8 cellular contexts compared by ENCODE assay signal in the genomic region with DNA sequence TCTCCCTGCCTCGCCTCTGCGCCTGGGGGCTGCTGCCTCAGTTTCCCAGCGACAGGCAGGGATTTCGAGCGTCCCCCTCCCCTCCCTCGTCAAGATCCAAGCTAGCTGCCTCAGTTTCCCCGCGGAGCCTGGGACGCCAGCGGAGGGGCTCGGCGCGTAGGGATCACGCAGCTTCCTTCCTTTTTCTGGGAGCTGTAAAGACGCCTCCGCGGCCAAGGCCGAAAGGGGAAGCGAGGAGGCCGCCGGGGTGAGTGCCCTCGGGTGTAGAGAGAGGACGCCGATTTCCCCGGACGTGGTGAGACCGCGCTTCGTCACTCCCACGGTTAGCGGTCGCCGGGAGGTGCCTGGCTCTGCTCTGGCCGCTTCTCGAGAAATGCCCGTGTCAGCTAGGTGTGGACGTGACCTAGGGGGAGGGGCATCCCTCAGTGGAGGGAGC. TPM values are rescaled to one million over a fixed set of nuclear protein-coding genes. Genes with fewer than 3 reads are reported as not detected.
DNase-seq lines count a peak whose midpoint lies in the region; ATAC-seq and TF ChIP-seq lines count a peak whose summit lies in the region.

No MANE protein-coding gene starts in this region.

- intact Hi-C loops in right lobe of liver (cut with DNase I), result loop anchor here in 1 of 2 donors (5.0 kb wide), 1 partner anchor 122 kb away; no protein-coding TSS in a partner anchor

- 0% methylated on average over 5 of the region's 37 CpGs for WGBS in right lobe of liver (ENCODE audit: insufficient coverage, low coverage, low lambda C conversion rate, missing lambda C conversion rate)

- H3K36me3 ChIP-seq in right lobe of liver, result peaks cover 0 to 11% (median 5%) of the 10 kb centered on the region in 4 donors

- ATAC-seq in GM18498 (IDR thresholded peaks at IDR 0.05; ENCODE audit: unreplicated experiment) (peak; percentile 50), HG03439 (IDR thresholded peaks at IDR 0.05; ENCODE audit: unreplicated experiment) (peak; percentile 41), right lobe of liver (peak; percentile 59 to 68 (median 66))

- H3K4me1 ChIP-seq in right lobe of liver, result peaks cover 0 to 14% (median 3%) of the 10 kb centered on the region in 4 donors

- H3K9me3 ChIP-seq in right lobe of liver, result no peaks in the 10 kb centered on the region

- TF ChIP-seq CTCF in cardiac fibroblast (IDR thresholded peaks at IDR 0.05; ENCODE audit: low read depth, low read length) (no peak), right lobe of liver (IDR thresholded peaks at IDR 0.05) (no peak)

- H3K27ac ChIP-seq in right lobe of liver, result peak overlapping the region; percentile 87 to 90 (median 89)

- no peak for TF ChIP-seq POLR2A in right lobe of liver (IDR thresholded peaks at IDR 0.05)

- peak overlapping the region; percentile 65 to 66 for H3K4me3 ChIP-seq in cardiac fibroblast (replicated peaks in 1 of 2; ENCODE audit: low read depth in 2 of 2, low read length in 2 of 2)
- H3K4me3 ChIP-seq in right lobe of liver, result peak overlapping the region; percentile 69 to 74 (median 71)

- peak; percentile 90 for DNase-seq in UCSD-AML1 (lab: John Stamatoyannopoulos, UW; ENCODE audit: unreplicated experiment)
- peak in 1 of 2 donors; percentile 55 for DNase-seq in cardiac fibroblast (ENCODE audit: low read depth in 2 of 2)
- peak; percentile 80 to 91 (median 89) for DNase-seq in right lobe of liver
- DNase-seq in stimulated activated CD8-positive, alpha-beta memory T cell treated with anti-CD3 and anti-CD28 coated beads, Interleukin-2, amount 100 ng/mL, for 48 hours (ENCODE audit: low read depth in 2 of 2), result peak; percentile 78 to 81
- no peak for DNase-seq in NCI-H2107 treated with DMSO at 0.1 percent for 48 hours (lab: John Stamatoyannopoulos, UW; ENCODE audit: unreplicated experiment)
- DNase-seq in SK-N-DZ (ENCODE audit: low spot score), result no peak

- no peaks in the 10 kb centered on the region for H3K27me3 ChIP-seq in right lobe of liver

RNA-seq across cellular contexts. Expression of gene ICAM1, which starts 0.7 kb away (rescaled TPM):
- 100 to 1,000 TPM in 1 of 6 experiments, 10 to 100 TPM in 4, 1 to 10 TPM in 1; 4.6 to 186 (median 38.5) TPM for total RNA-seq in right lobe of liver
- polyA plus RNA-seq in SK-N-DZ (2014; cell fraction: cytosol; rRNA removed), result 0.16 TPM in 1 of 2 replicates, not detected in the other
- polyA plus RNA-seq in SK-N-DZ (2014; cell fraction: nucleus; rRNA removed), result not detected in 2 replicates

RNA-seq across cellular contexts. Expression of gene ICAM4, which starts 16.6 kb away (rescaled TPM):
- total RNA-seq in right lobe of liver, result 1 to 10 TPM in 1 of 6 experiments, under 1 TPM in 2, not detected in 3; 0.62 to 1.6 (median 0.80) TPM
- not detected in 2 replicates for polyA plus RNA-seq in SK-N-DZ (2014; cell fraction: cytosol; rRNA removed)
- not detected in 2 replicates for polyA plus RNA-seq in SK-N-DZ (2014; cell fraction: nucleus; rRNA removed)

RNA-seq across cellular contexts. Expression of gene MRPL4, which starts 18.2 kb away (rescaled TPM):
- total RNA-seq in right lobe of liver, result 100 to 1,000 TPM in 1 of 6 experiments, 10 to 100 TPM in 5; 33.7 to 109 (median 38.2) TPM
- polyA plus RNA-seq in SK-N-DZ (2014; cell fraction: cytosol; rRNA removed), result 112 and 129 TPM in 2 replicates
- 104 and 119 TPM in 2 replicates for polyA plus RNA-seq in SK-N-DZ (2014; cell fraction: nucleus; rRNA removed)

RNA-seq across cellular contexts. Expression of gene ICAM5, which starts 19.6 kb away (rescaled TPM):
- under 1 TPM in 3 of 6 experiments, not detected in 3; 0.06 to 0.27 (median 0.24) TPM for total RNA-seq in right lobe of liver
- polyA plus RNA-seq in SK-N-DZ (2014; cell fraction: cytosol; rRNA removed), result 1.6 and 4.8 TPM in 2 replicates
- 7.7 and 13.4 TPM in 2 replicates for polyA plus RNA-seq in SK-N-DZ (2014; cell fraction: nucleus; rRNA removed)

RNA-seq across cellular contexts. Expression of gene S1PR2, which starts 39.1 kb away (rescaled TPM):
- 1 to 10 TPM; 1.7 to 6.6 (median 4.1) TPM for total RNA-seq in right lobe of liver
- 6.4 and 6.8 TPM in 2 replicates for polyA plus RNA-seq in SK-N-DZ (2014; cell fraction: cytosol; rRNA removed)
- polyA plus RNA-seq in SK-N-DZ (2014; cell fraction: nucleus; rRNA removed), result 1.7 and 2.3 TPM in 2 replicates

Comparison
In these comparisons a context has a peak if more than half of its experiments do, and no peak if none do; other contexts are left out.
1. DNase-seq: peak in UCSD-AML1 (single experiment), right lobe of liver (3 of 3) and stimulated activated CD8-positive, alpha-beta memory T cell treated with anti-CD3 and anti-CD28 coated beads, Interleukin-2, amount 100 ng/mL, for 48 hours (2 of 2); none in NCI-H2107 treated with DMSO at 0.1 percent for 48 hours (single experiment) and SK-N-DZ (single experiment).
2. Peak in every context shown above with its lines, with median percentiles within 50 percentile points of each other: ATAC-seq.